In genomic region chr6:100823041-100823440, GRCh38 we compare ENCODE assay signal across 23 cellular contexts.
"Had no signal": no experiment of that assay in that cellular context is flagged by ENCODE, and none has a peak within 500 bp of the region (broad histone marks: within the 10 kb centered on the region; RNA-seq: fewer than 3 reads in every experiment).

No MANE protein-coding gene starts in this region.

- DNase-seq: cortex of kidney; effector memory CD8-positive, alpha-beta T cell; kidney; mesenchymal stem cell; midbrain; natural killer cell; occipital lobe; ovary; posterior cingulate gyrus; psoas muscle; right cardiac atrium; sigmoid colon; spleen; stimulated activated CD4-positive, alpha-beta T cell treated with anti-CD3 and anti-CD28 coated beads, Interleukin-4, amount 100 ng/mL, for 4 hours; stimulated activated naive CD8-positive, alpha-beta T cell treated with anti-CD3 and anti-CD28 coated beads, Interleukin-15, Interleukin-2, amounts not matched to agents 100 U/mL and 50 U/mL, for 24 hours; substantia nigra; testis; tibial artery had no signal

- H3K36me3 ChIP-seq: ovary had no signal

- ATAC-seq: effector memory CD8-positive, alpha-beta T cell; left lobe of liver; natural killer cell; psoas muscle; right cardiac atrium; stimulated activated memory B cell treated with anti-CD40 and anti-IgM and Interleukin-4, amounts not matched to agents 10 μg/mL and 1 μg/mL and 100 μg/mL, for 72 hours; stimulated activated naive CD8-positive, alpha-beta T cell treated with anti-CD3 and anti-CD28 coated beads, Interleukin-15, Interleukin-2, amounts not matched to agents 100 U/mL and 50 U/mL, for 24 hours had no signal

- H3K9me3 ChIP-seq: ovary, psoas muscle, testis, tibial artery had no signal

- H3K36me3 Mint-ChIP-seq: natural killer cell had no signal

- H3K9me3 Mint-ChIP-seq: effector memory CD8-positive, alpha-beta T cell; natural killer cell; stimulated activated memory B cell treated with anti-CD40 and anti-IgM and Interleukin-4, amounts not matched to agents 10 μg/mL and 1 μg/mL and 100 μg/mL, for 72 hours; type B pancreatic cell had no signal

- H3K4me1 ChIP-seq: psoas muscle, sigmoid colon, spleen, testis, tibial artery had no signal

- H3K27ac Mint-ChIP-seq: effector memory CD8-positive, alpha-beta T cell; natural killer cell; stimulated activated memory B cell treated with anti-CD40 and anti-IgM and Interleukin-4, amounts not matched to agents 10 μg/mL and 1 μg/mL and 100 μg/mL, for 72 hours; type B pancreatic cell had no signal

- H3K27ac ChIP-seq: ovary, psoas muscle, sigmoid colon, skin epidermis, spleen, testis, tibial artery had no signal

- H3K27me3 ChIP-seq: ovary, sigmoid colon, spleen, testis, tibial artery had no signal

- H3K4me3 Mint-ChIP-seq: effector memory CD8-positive, alpha-beta T cell; natural killer cell; stimulated activated memory B cell treated with anti-CD40 and anti-IgM and Interleukin-4, amounts not matched to agents 10 μg/mL and 1 μg/mL and 100 μg/mL, for 72 hours; type B pancreatic cell had no signal

- H3K4me3 ChIP-seq: lung, ovary, psoas muscle, sigmoid colon, skin epidermis, spleen, testis, tibial artery had no signal

- H3K27me3 Mint-ChIP-seq: effector memory CD8-positive, alpha-beta T cell; stimulated activated memory B cell treated with anti-CD40 and anti-IgM and Interleukin-4, amounts not matched to agents 10 μg/mL and 1 μg/mL and 100 μg/mL, for 72 hours; type B pancreatic cell had no signal
